In the genomic region with DNA sequence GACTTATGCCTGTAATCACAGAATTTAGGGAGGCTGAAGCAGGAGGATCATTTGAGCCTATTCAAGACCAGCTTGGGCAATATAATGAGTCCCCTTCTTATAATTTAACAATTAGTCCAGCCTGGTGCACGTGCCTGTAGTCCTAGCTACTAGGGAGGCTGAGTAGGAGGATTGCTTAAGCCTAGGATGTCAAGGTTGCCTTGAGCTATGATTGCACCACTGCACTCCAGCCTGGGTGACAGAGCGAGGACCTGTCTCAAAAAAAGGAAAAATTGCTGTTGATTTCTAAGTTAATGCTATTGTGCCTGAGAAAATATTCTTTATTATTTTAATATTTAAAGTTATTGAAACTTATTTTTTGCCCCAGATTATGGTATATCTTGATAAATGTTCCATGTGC, we compare ENCODE assay signal across 5 cellular contexts.
"Had no signal": no experiment of that assay in that cellular context is flagged by ENCODE, and none has a peak within 500 bp of the region (broad histone marks: within the 10 kb centered on the region; RNA-seq: fewer than 3 reads in every experiment).

No MANE protein-coding gene starts in this region.

- ATAC-seq: GM23338, HepG2 had no signal

- H3K4me3 ChIP-seq: GM23338 had no signal

- H3K4me2 ChIP-seq: GM23338 had no signal

- H3K27ac ChIP-seq: HL-60 had no signal

- DNase-seq: H9, HCEC 1CT had no signal

- H2AFZ ChIP-seq: GM23338 had no signal
